ENCODE assay signal across 10 cellular contexts in genomic region chr18:49464718-49465598, GRCh38. TPM values are rescaled to one million over a fixed set of nuclear protein-coding genes. Genes with fewer than 3 reads are reported as not detected.
DNase-seq lines count a peak whose midpoint lies in the region; ATAC-seq, FAIRE-seq and TF ChIP-seq lines count a peak whose summit lies in the region.
"Had no signal": no experiment of that assay in that cellular context is flagged by ENCODE, and none has a peak within 500 bp of the region (broad histone marks: within the 10 kb centered on the region; RNA-seq: fewer than 3 reads in every experiment).

No MANE protein-coding gene starts in this region.

- peaks cover 4% of the 10 kb centered on the region for H3K4me1 ChIP-seq in Loucy (ENCODE audit: insufficient read depth, low read length, poor library complexity, severe bottlenecking)
- peaks cover 0 to 6% (median 0%) of the 10 kb centered on the region in 4 donors for H3K4me1 ChIP-seq in Peyer's patch

- H3K79me2 ChIP-seq in Loucy (ENCODE audit: insufficient read depth, low read length), result peaks cover 5% of the 10 kb centered on the region

- H3K9me2 ChIP-seq in Loucy (replicated peaks; ENCODE audit: low read depth, low read length), result no peaks in the 10 kb centered on the region

- H3K36me3 ChIP-seq in Loucy (ENCODE audit: insufficient read depth, low read length), result no peaks in the 10 kb centered on the region
- peaks cover 2% of the 10 kb centered on the region; the same call in 1 of the 2 replicates for H3K36me3 ChIP-seq in WERI-Rb-1
- H3K36me3 ChIP-seq in Peyer's patch, result no peaks in the 10 kb centered on the region

- no peaks in the 10 kb centered on the region for H3F3A ChIP-seq in Loucy (ENCODE audit: low read depth)

- no peaks in the 10 kb centered on the region for H3K9me3 Mint-ChIP-seq in activated CD8-positive, alpha-beta T cell treated with anti-CD3 and anti-CD28 coated beads, Interleukin-2, amount 10 ng/mL, durations not matched to agents 7 days and 5 days (ENCODE audit: insufficient read depth)
- H3K9me3 Mint-ChIP-seq: activated naive CD4-positive, alpha-beta T cell treated with anti-CD3 and anti-CD28 coated beads for 36 hours had no signal

- CTCF ChIA-PET in activated CD8-positive, alpha-beta T cell treated with anti-CD3 and anti-CD28 coated beads, Interleukin-2, amount 10 ng/mL, durations not matched to agents 7 days and 5 days (lab: Charles Lee), result interaction anchor here (0.8 to 2.1 kb wide), 11 partner anchors 16 to 803 kb away, joined by 3 to 6 read pairs (median 3); no protein-coding TSS in a partner anchor

- no peak for DNase-seq in GM19239 (ENCODE audit: insufficient read length, low spot score)
- DNase-seq in WERI-Rb-1, result no peak
- DNase-seq in iris pigment epithelial cell (ENCODE audit: low read depth), result peak; percentile 26
- no peak for DNase-seq in Peyer's patch
- no peak for DNase-seq in activated CD8-positive, alpha-beta T cell treated with anti-CD3 and anti-CD28 coated beads, Interleukin-2, amount 10 ng/mL, durations not matched to agents 7 days and 5 days
- DNase-seq: activated CD4-positive, CD25-positive, alpha-beta regulatory T cell; activated naive CD4-positive, alpha-beta T cell treated with anti-CD3 and anti-CD28 coated beads for 36 hours; substantia nigra had no signal

- H3K36me3 Mint-ChIP-seq in activated CD8-positive, alpha-beta T cell treated with anti-CD3 and anti-CD28 coated beads, Interleukin-2, amount 10 ng/mL, durations not matched to agents 7 days and 5 days (ENCODE audit: low read depth), result no peaks in the 10 kb centered on the region

- no peak for ATAC-seq in GM18517 (IDR thresholded peaks at IDR 0.05; ENCODE audit: unreplicated experiment)
- no peak for ATAC-seq in activated CD8-positive, alpha-beta T cell treated with anti-CD3 and anti-CD28 coated beads, Interleukin-2, amount 10 ng/mL, durations not matched to agents 7 days and 5 days

- H3K27me3 ChIP-seq in Loucy (ENCODE audit: insufficient read depth, low read length, poor library complexity, severe bottlenecking), result no peaks in the 10 kb centered on the region
- H3K27me3 ChIP-seq in WERI-Rb-1 (ENCODE audit: insufficient read depth, low read depth, severe bottlenecking), result no peaks in the 10 kb centered on the region
- no peaks in the 10 kb centered on the region for H3K27me3 ChIP-seq in Peyer's patch

- peaks cover 8% of the 10 kb centered on the region for H3K4me1 Mint-ChIP-seq in activated CD8-positive, alpha-beta T cell treated with anti-CD3 and anti-CD28 coated beads, Interleukin-2, amount 10 ng/mL, durations not matched to agents 7 days and 5 days (ENCODE audit: low read depth)

- 0 out of 2 replicates have a peak overlapping the region, but pooled peaks have one; percentile 6 for H2AFZ ChIP-seq in Loucy (ENCODE audit: low read length)

- no peak overlapping the region for H3K4me3 ChIP-seq in Loucy (ENCODE audit: low read length, poor library complexity, severe bottlenecking)
- H3K4me3 ChIP-seq in WERI-Rb-1 (ENCODE audit: low read depth, low read length), result no peak overlapping the region
- H3K4me3 ChIP-seq in Peyer's patch, result no peak overlapping the region

- H3K27me3 Mint-ChIP-seq in activated CD8-positive, alpha-beta T cell treated with anti-CD3 and anti-CD28 coated beads, Interleukin-2, amount 10 ng/mL, durations not matched to agents 7 days and 5 days (ENCODE audit: low read depth), result peaks cover 11% of the 10 kb centered on the region

- no peak overlapping the region for H3K4me3 Mint-ChIP-seq in activated CD8-positive, alpha-beta T cell treated with anti-CD3 and anti-CD28 coated beads, Interleukin-2, amount 10 ng/mL, durations not matched to agents 7 days and 5 days
- H3K4me3 Mint-ChIP-seq: activated naive CD4-positive, alpha-beta T cell treated with anti-CD3 and anti-CD28 coated beads for 36 hours had no signal

- no peak for TF ChIP-seq POLR2A in Peyer's patch (IDR thresholded peaks at IDR 0.05)

- H4K20me1 ChIP-seq in Loucy (ENCODE audit: insufficient read depth, low read length, poor library complexity, severe bottlenecking), result no peaks in the 10 kb centered on the region

- H3K27ac ChIP-seq in WERI-Rb-1 (no peak overlapping the region), Peyer's patch (no peak overlapping the region)

- POLR2A ChIA-PET in activated CD8-positive, alpha-beta T cell treated with anti-CD3 and anti-CD28 coated beads, Interleukin-2, amount 10 ng/mL, durations not matched to agents 7 days and 5 days (lab: Charles Lee), result interaction anchor here (0.6 kb wide), 1 partner anchor 96 kb away, joined by 3 read pairs; no protein-coding TSS in a partner anchor

- H3K9ac ChIP-seq in Loucy (ENCODE audit: low read depth, low read length, poor library complexity, severe bottlenecking), result no peak overlapping the region

- H3K9me3 ChIP-seq in Loucy (ENCODE audit: insufficient read depth, low read depth, low read length) (no peaks in the 10 kb centered on the region), WERI-Rb-1 (ENCODE audit: severe bottlenecking) (no peaks in the 10 kb centered on the region), Peyer's patch (no peaks in the 10 kb centered on the region)

- H3K27ac Mint-ChIP-seq in activated CD8-positive, alpha-beta T cell treated with anti-CD3 and anti-CD28 coated beads, Interleukin-2, amount 10 ng/mL, durations not matched to agents 7 days and 5 days, result no peak overlapping the region
- H3K27ac Mint-ChIP-seq: activated naive CD4-positive, alpha-beta T cell treated with anti-CD3 and anti-CD28 coated beads for 36 hours had no signal

- peak; percentile 64 for TF ChIP-seq CTCF in Loucy (conservative IDR thresholded peaks at IDR 0.05; ENCODE audit: low read length)
- TF ChIP-seq CTCF in WERI-Rb-1 (IDR thresholded peaks at IDR 0.05; ENCODE audit: low read depth, low read length), result 0 out of 2 replicates have a peak, but pooled peaks have one; percentile 12
- no peak for TF ChIP-seq CTCF in Peyer's patch (IDR thresholded peaks at IDR 0.05)

- peak; percentile 64 for FAIRE-seq in GM19239 (lab: Jason Lieb, UNC)

- H3K4me2 ChIP-seq in Loucy (ENCODE audit: low read depth, low read length, poor library complexity, severe bottlenecking), result no peak overlapping the region

RNA-seq across cellular contexts. Expression of gene DYM, which starts 4.5 kb away (rescaled TPM):
- 100 to 1,000 TPM in 1 of 4 donors, 10 to 100 TPM in 3; 36.4 to 134 (median 76.0) TPM for total RNA-seq in Peyer's patch
- total RNA-seq in activated CD8-positive, alpha-beta T cell treated with anti-CD3 and anti-CD28 coated beads, Interleukin-2, amount 10 ng/mL, durations not matched to agents 7 days and 5 days, result 10 to 100 TPM; 61.9 to 68.1 TPM

RNA-seq across cellular contexts. Expression of gene C18orf32, which starts 22.1 kb away (rescaled TPM):
- 10 to 100 TPM in 3 of 4 donors, 1 to 10 TPM in 1; 8.3 to 51.3 (median 26.5) TPM for total RNA-seq in Peyer's patch
- 10 to 100 TPM; 14.9 to 20.9 TPM for total RNA-seq in activated CD8-positive, alpha-beta T cell treated with anti-CD3 and anti-CD28 coated beads, Interleukin-2, amount 10 ng/mL, durations not matched to agents 7 days and 5 days

RNA-seq across cellular contexts. Expression of gene RPL17, which starts 27.3 kb away (rescaled TPM):
- total RNA-seq in Peyer's patch, result 1,000 to 10,000 TPM in 2 of 4 donors, 100 to 1,000 TPM in 2; 845 to 1,874 (median 991) TPM
- 1,000 to 10,000 TPM; 1,415 to 1,420 TPM for total RNA-seq in activated CD8-positive, alpha-beta T cell treated with anti-CD3 and anti-CD28 coated beads, Interleukin-2, amount 10 ng/mL, durations not matched to agents 7 days and 5 days

Comparison
In these comparisons a context has a peak if more than half of its experiments do, and no peak if none do; other contexts are left out.
1. CTCF ChIP-seq: peak in Loucy (single experiment) and WERI-Rb-1 (single experiment); none in Peyer's patch (0 of 6).